2 cellular contexts compared by ENCODE assay signal in the genomic region with DNA sequence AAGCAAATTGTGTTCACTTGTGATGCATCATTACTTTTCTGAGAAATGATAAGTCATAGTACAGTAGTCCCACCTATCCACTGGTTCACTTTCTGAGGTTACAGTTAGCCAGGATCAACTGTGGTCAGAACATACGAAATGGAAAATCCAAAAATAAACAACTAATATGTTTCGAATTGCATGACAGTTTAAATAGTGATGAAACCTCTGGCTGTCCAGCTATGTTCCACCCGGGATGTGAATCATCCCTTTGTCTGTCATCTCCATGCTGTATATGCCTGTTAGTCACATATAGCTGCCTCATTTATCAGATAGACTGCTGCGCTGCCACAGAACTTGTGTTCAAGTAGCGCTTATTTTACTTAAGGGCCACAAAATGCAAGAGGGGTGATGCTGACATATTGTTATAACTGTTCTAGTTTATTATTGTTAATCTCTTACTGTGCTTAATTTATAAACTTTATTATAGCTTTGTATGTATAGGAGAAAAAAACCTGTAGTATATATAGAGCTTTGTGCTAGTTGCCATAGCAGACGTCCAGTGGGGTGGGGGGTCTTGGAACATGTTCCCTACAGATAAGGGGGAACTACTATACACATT.
TF ChIP-seq lines count a peak whose summit lies in the region.

No MANE protein-coding gene starts in this region.

TF ChIP-seq in HEK293, 187 proteins besides CTCF, POLR2A, EP300 and RAD21 (continued from another document):
- TF ChIP-seq, protein P1, sequence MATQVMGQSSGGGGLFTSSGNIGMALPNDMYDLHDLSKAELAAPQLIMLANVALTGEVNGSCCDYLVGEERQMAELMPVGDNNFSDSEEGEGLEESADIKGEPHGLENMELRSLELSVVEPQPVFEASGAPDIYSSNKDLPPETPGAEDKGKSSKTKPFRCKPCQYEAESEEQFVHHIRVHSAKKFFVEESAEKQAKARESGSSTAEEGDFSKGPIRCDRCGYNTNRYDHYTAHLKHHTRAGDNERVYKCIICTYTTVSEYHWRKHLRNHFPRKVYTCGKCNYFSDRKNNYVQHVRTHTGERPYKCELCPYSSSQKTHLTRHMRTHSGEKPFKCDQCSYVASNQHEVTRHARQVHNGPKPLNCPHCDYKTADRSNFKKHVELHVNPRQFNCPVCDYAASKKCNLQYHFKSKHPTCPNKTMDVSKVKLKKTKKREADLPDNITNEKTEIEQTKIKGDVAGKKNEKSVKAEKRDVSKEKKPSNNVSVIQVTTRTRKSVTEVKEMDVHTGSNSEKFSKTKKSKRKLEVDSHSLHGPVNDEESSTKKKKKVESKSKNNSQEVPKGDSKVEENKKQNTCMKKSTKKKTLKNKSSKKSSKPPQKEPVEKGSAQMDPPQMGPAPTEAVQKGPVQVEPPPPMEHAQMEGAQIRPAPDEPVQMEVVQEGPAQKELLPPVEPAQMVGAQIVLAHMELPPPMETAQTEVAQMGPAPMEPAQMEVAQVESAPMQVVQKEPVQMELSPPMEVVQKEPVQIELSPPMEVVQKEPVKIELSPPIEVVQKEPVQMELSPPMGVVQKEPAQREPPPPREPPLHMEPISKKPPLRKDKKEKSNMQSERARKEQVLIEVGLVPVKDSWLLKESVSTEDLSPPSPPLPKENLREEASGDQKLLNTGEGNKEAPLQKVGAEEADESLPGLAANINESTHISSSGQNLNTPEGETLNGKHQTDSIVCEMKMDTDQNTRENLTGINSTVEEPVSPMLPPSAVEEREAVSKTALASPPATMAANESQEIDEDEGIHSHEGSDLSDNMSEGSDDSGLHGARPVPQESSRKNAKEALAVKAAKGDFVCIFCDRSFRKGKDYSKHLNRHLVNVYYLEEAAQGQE (tag by site-specific recombination; IDR thresholded peaks at IDR 0.05), result no peak; the same call in 1 of the 2 replicates
- no peak for TF ChIP-seq ZNF266 (tag by site-specific recombination; IDR thresholded peaks at IDR 0.05; ENCODE audit: low read depth)
- TF ChIP-seq OSR2 (tag by site-specific recombination; IDR thresholded peaks at IDR 0.05), result peak; percentile 20; the same call in 1 of the 2 replicates
- TF ChIP-seq ZBTB8A (tag by site-specific recombination; IDR thresholded peaks at IDR 0.05), result no peak
- TF ChIP-seq SCRT2 (tag by site-specific recombination; IDR thresholded peaks at IDR 0.05), result no peak
- no peak for TF ChIP-seq ZNF211 (tag by site-specific recombination; IDR thresholded peaks at IDR 0.05; ENCODE audit: low read depth)
- no peak for TF ChIP-seq ZNF843 (tag by site-specific recombination; IDR thresholded peaks at IDR 0.05)
- no peak for TF ChIP-seq ZNF561 (tag by site-specific recombination; IDR thresholded peaks at IDR 0.05; ENCODE audit: borderline replicate concordance)
- no peak for TF ChIP-seq ZNF501 (tag by site-specific recombination; IDR thresholded peaks at IDR 0.05)
- TF ChIP-seq ZNF785 (tag by site-specific recombination; IDR thresholded peaks at IDR 0.05), result no peak
- TF ChIP-seq, protein P2, sequence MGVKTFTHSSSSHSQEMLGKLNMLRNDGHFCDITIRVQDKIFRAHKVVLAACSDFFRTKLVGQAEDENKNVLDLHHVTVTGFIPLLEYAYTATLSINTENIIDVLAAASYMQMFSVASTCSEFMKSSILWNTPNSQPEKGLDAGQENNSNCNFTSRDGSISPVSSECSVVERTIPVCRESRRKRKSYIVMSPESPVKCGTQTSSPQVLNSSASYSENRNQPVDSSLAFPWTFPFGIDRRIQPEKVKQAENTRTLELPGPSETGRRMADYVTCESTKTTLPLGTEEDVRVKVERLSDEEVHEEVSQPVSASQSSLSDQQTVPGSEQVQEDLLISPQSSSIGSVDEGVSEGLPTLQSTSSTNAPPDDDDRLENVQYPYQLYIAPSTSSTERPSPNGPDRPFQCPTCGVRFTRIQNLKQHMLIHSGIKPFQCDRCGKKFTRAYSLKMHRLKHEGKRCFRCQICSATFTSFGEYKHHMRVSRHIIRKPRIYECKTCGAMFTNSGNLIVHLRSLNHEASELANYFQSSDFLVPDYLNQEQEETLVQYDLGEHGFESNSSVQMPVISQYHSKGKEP (tag by site-specific recombination; IDR thresholded peaks at IDR 0.05), result no peak
- no peak for TF ChIP-seq ZNF658 (tag by site-specific recombination; IDR thresholded peaks at IDR 0.05)
- 0 out of 2 replicates have a peak, but pooled peaks have one; percentile 33 for TF ChIP-seq IKZF3 (tag by site-specific recombination; IDR thresholded peaks at IDR 0.05)

TF ChIP-seq in HepG2, 621 proteins besides CTCF, POLR2A, EP300 and RAD21 (continued from another document and continues in another):
- TF ChIP-seq, protein P3, sequence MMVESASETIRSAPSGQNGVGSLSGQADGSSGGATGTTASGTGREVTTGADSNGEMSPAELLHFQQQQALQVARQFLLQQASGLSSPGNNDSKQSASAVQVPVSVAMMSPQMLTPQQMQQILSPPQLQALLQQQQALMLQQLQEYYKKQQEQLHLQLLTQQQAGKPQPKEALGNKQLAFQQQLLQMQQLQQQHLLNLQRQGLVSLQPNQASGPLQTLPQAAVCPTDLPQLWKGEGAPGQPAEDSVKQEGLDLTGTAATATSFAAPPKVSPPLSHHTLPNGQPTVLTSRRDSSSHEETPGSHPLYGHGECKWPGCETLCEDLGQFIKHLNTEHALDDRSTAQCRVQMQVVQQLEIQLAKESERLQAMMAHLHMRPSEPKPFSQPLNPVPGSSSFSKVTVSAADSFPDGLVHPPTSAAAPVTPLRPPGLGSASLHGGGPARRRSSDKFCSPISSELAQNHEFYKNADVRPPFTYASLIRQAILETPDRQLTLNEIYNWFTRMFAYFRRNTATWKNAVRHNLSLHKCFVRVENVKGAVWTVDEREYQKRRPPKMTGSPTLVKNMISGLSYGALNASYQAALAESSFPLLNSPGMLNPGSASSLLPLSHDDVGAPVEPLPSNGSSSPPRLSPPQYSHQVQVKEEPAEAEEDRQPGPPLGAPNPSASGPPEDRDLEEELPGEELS (CRISPR knock-in tag; IDR thresholded peaks at IDR 0.05), result peak; percentile 43; the same call in 1 of the 2 replicates
- TF ChIP-seq FOSL2 (CRISPR knock-in tag; IDR thresholded peaks at IDR 0.05), result peak; percentile 96
- TF ChIP-seq ZNF501 (CRISPR knock-in tag; IDR thresholded peaks at IDR 0.05), result no peak
- no peak for TF ChIP-seq ZFAT (CRISPR knock-in tag; conservative IDR thresholded peaks at IDR 0.05)
- TF ChIP-seq RFX1 (IDR thresholded peaks at IDR 0.05), result no peak
- TF ChIP-seq ZNF530 (CRISPR knock-in tag; IDR thresholded peaks at IDR 0.05; ENCODE audit: low read depth), result no peak
- peak; percentile 72; the same call in 1 of the 2 replicates for TF ChIP-seq TGIF2 (CRISPR knock-in tag; IDR thresholded peaks at IDR 0.05)
- TF ChIP-seq PHB2 (IDR thresholded peaks at IDR 0.05; ENCODE audit: partially characterized antibody), result no peak
- TF ChIP-seq JUNB (CRISPR knock-in tag; IDR thresholded peaks at IDR 0.05; ENCODE audit: borderline replicate concordance), result peak; percentile 49; the same call in 1 of the 2 replicates
- TF ChIP-seq ZNF446 (CRISPR knock-in tag; IDR thresholded peaks at IDR 0.05), result no peak
- no peak for TF ChIP-seq TSC22D2 (CRISPR knock-in tag; IDR thresholded peaks at IDR 0.05; ENCODE audit: borderline replicate concordance)
- TF ChIP-seq ASH2L (IDR thresholded peaks at IDR 0.05; ENCODE audit: insufficient read length, low read depth, low read length), result peak; percentile 41
- no peak for TF ChIP-seq GATA4 (IDR thresholded peaks at IDR 0.05; ENCODE audit: borderline replicate concordance, low read depth)
- peak; percentile 84; the same call in 1 of the 2 replicates for TF ChIP-seq ZBTB20 (CRISPR knock-in tag; IDR thresholded peaks at IDR 0.05; ENCODE audit: borderline replicate concordance, low read depth)
- no peak for TF ChIP-seq ATRX (CRISPR knock-in tag; IDR thresholded peaks at IDR 0.05; ENCODE audit: borderline replicate concordance)
- TF ChIP-seq ZBTB21 (CRISPR knock-in tag; IDR thresholded peaks at IDR 0.05), result peak; percentile 33; the same call in 1 of the 2 replicates
- TF ChIP-seq YEATS2 (CRISPR knock-in tag; IDR thresholded peaks at IDR 0.05; ENCODE audit: borderline replicate concordance), result peak; percentile 57; the same call in 1 of the 2 replicates
- TF ChIP-seq NFIC (IDR thresholded peaks at IDR 0.05; ENCODE audit: low read length), result peak; percentile 56; the same call in 1 of the 2 replicates
- peak; percentile 79; the same call in 1 of the 2 replicates for TF ChIP-seq ZNF12 (CRISPR knock-in tag; IDR thresholded peaks at IDR 0.05)
- TF ChIP-seq, protein P4, sequence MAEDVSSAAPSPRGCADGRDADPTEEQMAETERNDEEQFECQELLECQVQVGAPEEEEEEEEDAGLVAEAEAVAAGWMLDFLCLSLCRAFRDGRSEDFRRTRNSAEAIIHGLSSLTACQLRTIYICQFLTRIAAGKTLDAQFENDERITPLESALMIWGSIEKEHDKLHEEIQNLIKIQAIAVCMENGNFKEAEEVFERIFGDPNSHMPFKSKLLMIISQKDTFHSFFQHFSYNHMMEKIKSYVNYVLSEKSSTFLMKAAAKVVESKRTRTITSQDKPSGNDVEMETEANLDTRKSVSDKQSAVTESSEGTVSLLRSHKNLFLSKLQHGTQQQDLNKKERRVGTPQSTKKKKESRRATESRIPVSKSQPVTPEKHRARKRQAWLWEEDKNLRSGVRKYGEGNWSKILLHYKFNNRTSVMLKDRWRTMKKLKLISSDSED (CRISPR knock-in tag; IDR thresholded peaks at IDR 0.05), result no peak
- TF ChIP-seq MEIS2 (CRISPR knock-in tag; IDR thresholded peaks at IDR 0.05), result 0 out of 2 replicates have a peak, but pooled peaks have one; percentile 25
- TF ChIP-seq HMGA1 (CRISPR knock-in tag; conservative IDR thresholded peaks at IDR 0.05), result no peak
- no peak for TF ChIP-seq ZNF124 (CRISPR knock-in tag; IDR thresholded peaks at IDR 0.05)
- no peak for TF ChIP-seq NR3C1 (CRISPR knock-in tag; IDR thresholded peaks at IDR 0.05)
- no peak for TF ChIP-seq THYN1 (CRISPR knock-in tag; IDR thresholded peaks at IDR 0.05; ENCODE audit: borderline replicate concordance, low read depth)
- TF ChIP-seq NCOR1 (IDR thresholded peaks at IDR 0.05; ENCODE audit: borderline replicate concordance, low read length), result peak; percentile 30; the same call in 1 of the 2 replicates
- TF ChIP-seq, protein P5, sequence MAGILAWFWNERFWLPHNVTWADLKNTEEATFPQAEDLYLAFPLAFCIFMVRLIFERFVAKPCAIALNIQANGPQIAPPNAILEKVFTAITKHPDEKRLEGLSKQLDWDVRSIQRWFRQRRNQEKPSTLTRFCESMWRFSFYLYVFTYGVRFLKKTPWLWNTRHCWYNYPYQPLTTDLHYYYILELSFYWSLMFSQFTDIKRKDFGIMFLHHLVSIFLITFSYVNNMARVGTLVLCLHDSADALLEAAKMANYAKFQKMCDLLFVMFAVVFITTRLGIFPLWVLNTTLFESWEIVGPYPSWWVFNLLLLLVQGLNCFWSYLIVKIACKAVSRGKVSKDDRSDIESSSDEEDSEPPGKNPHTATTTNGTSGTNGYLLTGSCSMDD (CRISPR knock-in tag; IDR thresholded peaks at IDR 0.05), result no peak
- TF ChIP-seq TEAD3 (CRISPR knock-in tag; optimal IDR thresholded peaks at IDR 0.05; ENCODE audit: borderline replicate concordance), result peak; percentile 58
- peak; percentile 89 for TF ChIP-seq SMAD3 (CRISPR knock-in tag; IDR thresholded peaks at IDR 0.05)
- TF ChIP-seq ZNF749 (CRISPR knock-in tag; IDR thresholded peaks at IDR 0.05; ENCODE audit: borderline replicate concordance), result no peak
- TF ChIP-seq, protein P6, sequence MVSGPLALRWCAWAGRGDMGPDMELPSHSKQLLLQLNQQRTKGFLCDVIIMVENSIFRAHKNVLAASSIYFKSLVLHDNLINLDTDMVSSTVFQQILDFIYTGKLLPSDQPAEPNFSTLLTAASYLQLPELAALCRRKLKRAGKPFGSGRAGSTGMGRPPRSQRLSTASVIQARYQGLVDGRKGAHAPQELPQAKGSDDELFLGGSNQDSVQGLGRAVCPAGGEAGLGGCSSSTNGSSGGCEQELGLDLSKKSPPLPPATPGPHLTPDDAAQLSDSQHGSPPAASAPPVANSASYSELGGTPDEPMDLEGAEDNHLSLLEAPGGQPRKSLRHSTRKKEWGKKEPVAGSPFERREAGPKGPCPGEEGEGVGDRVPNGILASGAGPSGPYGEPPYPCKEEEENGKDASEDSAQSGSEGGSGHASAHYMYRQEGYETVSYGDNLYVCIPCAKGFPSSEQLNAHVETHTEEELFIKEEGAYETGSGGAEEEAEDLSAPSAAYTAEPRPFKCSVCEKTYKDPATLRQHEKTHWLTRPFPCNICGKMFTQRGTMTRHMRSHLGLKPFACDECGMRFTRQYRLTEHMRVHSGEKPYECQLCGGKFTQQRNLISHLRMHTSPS (CRISPR knock-in tag; IDR thresholded peaks at IDR 0.05; ENCODE audit: low read depth), result no peak
- no peak for TF ChIP-seq NFIB (CRISPR knock-in tag; IDR thresholded peaks at IDR 0.05; ENCODE audit: borderline replicate concordance)
- TF ChIP-seq KLF16 (CRISPR knock-in tag; IDR thresholded peaks at IDR 0.05), result peak in 1 of 2 experiments; percentile 46; a peak in 1 of 4 replicates
- TF ChIP-seq NR2F6 (IDR thresholded peaks at IDR 0.05), result peak; percentile 48; the same call in 1 of the 2 replicates
- peak; percentile 62; the same call in 1 of the 2 replicates for TF ChIP-seq NR2F6 (CRISPR knock-in tag; IDR thresholded peaks at IDR 0.05)
